8 cellular contexts compared by ENCODE assay signal in the genomic region with DNA sequence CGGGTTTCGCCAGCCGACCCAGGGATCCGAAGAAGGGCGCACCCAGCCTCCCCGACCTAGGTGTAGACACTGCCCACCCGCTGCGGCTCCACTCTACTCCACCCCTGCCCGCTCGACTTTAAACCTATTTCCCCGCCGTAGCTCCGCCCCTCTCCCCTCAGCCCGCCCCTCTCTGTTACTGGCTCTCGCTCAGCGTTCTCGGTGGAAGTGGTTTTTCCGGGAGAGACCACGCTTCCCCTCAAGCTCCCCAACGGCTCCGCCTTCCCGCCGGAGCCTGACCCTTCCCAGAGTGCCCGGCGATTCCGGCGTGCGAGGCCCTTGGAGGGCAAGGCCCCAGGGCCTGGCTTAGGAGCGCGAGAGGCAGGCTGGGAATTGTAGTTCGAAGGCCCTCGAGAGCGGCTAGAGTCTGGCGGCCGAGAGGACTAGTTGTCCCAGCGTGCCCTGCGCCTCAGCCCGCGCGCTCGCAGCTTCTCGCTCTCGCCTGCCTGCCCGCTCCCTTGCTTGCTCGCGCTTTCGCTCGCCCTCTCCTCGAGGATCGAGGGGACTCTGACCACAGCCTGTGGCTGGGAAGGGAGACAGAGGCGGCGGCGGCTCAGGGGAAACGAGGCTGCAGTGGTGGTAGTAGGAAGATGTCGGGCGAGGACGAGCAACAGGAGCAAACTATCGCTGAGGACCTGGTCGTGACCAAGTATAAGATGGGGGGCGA.
DNase-seq lines count a peak whose midpoint lies in the region; ATAC-seq and TF ChIP-seq lines count a peak whose summit lies in the region.

A gene (plus strand): TSS at position 451 of the 706 bp plus-strand sequence. CDS start 179 bp downstream, at position 630.

- no peaks in the 10 kb centered on the region for H3K27me3 Mint-ChIP-seq in central memory CD8-positive, alpha-beta T cell

- peaks cover 65% of the 10 kb centered on the region for H3K4me1 Mint-ChIP-seq in central memory CD8-positive, alpha-beta T cell

- DNase-seq in AG09309 (ENCODE audit: low read depth) = peak; percentile 90
- DNase-seq in NCI-H446 (lab: John Stamatoyannopoulos, UW) = peak; percentile 96 to 99
- DNase-seq in activated CD4-positive, CD25-positive, alpha-beta regulatory T cell treated with anti-CD3 and anti-CD28 coated beads, Interleukin-2, amount 50 U/mL, for 16 hours (ENCODE audit: low read depth, low spot score) = peak; percentile 94
- DNase-seq in central memory CD8-positive, alpha-beta T cell (ENCODE audit: low spot score in 2 of 2) = peak; percentile 90 to 92
- DNase-seq in iris pigment epithelial cell (ENCODE audit: low read depth) = peak; percentile 99
- peak; percentile 96 for DNase-seq in stimulated activated CD4-positive, alpha-beta T cell treated with anti-CD3 and anti-CD28 coated beads, Interleukin-12 subunit alpha, Interleukin-12 subunit beta, amount 100 ng/mL, for 4 hours

- no peaks in the 10 kb centered on the region for H3K9me3 Mint-ChIP-seq in central memory CD8-positive, alpha-beta T cell

- peak within 1 kb of the TSS; percentile 99 for H3K4me3 Mint-ChIP-seq in central memory CD8-positive, alpha-beta T cell

- H3K36me3 Mint-ChIP-seq in central memory CD8-positive, alpha-beta T cell (ENCODE audit: insufficient read depth) = peaks cover 41% of the 10 kb centered on the region

- peak within 1 kb of the TSS; percentile 95 for H3K4me3 ChIP-seq in AG09309 (ENCODE audit: control insufficient read depth, low read depth, low read length)

- ATAC-seq in GM19025 (IDR thresholded peaks at IDR 0.05; ENCODE audit: low read depth, unreplicated experiment) = peak; percentile 95
- peak; percentile 94 for ATAC-seq in HG03342 (IDR thresholded peaks at IDR 0.05; ENCODE audit: unreplicated experiment)
- peak; percentile 85 for ATAC-seq in central memory CD8-positive, alpha-beta T cell (replicated peaks; ENCODE audit: extremely low read depth, poor library complexity, severe bottlenecking)

- TF ChIP-seq CTCF in AG09309 (IDR thresholded peaks at IDR 0.05; ENCODE audit: control insufficient read depth, insufficient read depth, low read depth, low read length, missing control alignments) = no peak

- H3K27ac Mint-ChIP-seq in central memory CD8-positive, alpha-beta T cell (ENCODE audit: low read depth) = peak within 1 kb of the TSS; percentile 98

Comparison
In these comparisons a context has a peak if more than half of its experiments do, and no peak if none do; other contexts are left out.
1. Peak in every context shown above with its lines: DNase-seq, ATAC-seq and H3K4me3 ChIP-seq.